In the genomic region with DNA sequence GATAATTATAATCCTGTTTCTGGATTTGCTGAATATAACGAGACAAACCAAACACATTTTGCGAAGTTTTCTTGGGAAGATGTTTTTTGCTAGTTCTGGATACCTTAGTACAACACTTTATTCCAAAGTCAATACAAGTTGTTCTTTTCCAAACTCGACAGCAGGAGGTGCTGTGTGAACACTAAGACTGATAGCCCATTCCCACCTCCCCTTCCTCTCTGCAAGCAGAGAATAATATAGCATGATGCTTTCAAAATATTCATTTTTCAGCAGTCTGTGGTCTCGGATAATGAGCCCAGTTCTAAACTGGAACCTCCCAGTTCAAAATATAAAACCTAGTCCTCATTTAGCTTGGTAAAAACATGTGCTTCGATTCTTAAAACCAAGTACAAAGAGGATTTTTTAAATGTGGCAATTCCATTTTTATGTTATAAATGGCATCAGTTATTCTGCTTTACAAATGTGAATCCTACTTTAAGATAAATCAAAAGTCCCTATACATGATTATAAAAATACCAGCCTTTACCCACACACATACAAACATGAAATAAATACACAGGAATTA, we compare ENCODE assay signal across 8 cellular contexts.
DNase-seq lines count a peak whose midpoint lies in the region; TF ChIP-seq lines count a peak whose summit lies in the region.

No MANE protein-coding gene starts in this region.

- TF ChIP-seq CTCF in 22Rv1 (IDR thresholded peaks at IDR 0.05), result peak; percentile 83
- peak; percentile 48 for TF ChIP-seq CTCF in fibroblast of the aortic adventitia (IDR thresholded peaks at IDR 0.05; ENCODE audit: insufficient read depth, low read length)
- peak in 1 of 2 donors; percentile 22 for TF ChIP-seq CTCF in suprapubic skin (IDR thresholded peaks at IDR 0.05)

- H3K27ac ChIP-seq in 22Rv1 (no peak overlapping the region), suprapubic skin (no peak overlapping the region)

- no peak for TF ChIP-seq POLR2A in suprapubic skin (IDR thresholded peaks at IDR 0.05)

- no peaks in the 10 kb centered on the region for H3K9me3 ChIP-seq in suprapubic skin

- TF ChIP-seq EP300 in suprapubic skin (IDR thresholded peaks at IDR 0.05), result no peak

- in situ Hi-C loops in G401 (cut with HindIII; ENCODE audit: low sequenced_read_pairs), result no loop called here

- H3K4me3 ChIP-seq in fibroblast of the aortic adventitia (ENCODE audit: low read depth, low read length) (no peak overlapping the region), suprapubic skin (no peak overlapping the region)

- WGBS in suprapubic skin, result 24% methylated on average over 5 of the region's 5 CpGs

- DNase-seq in G401 (ENCODE audit: low spot score), result peak; percentile 71
- peak; percentile 10 for DNase-seq in MV-4-11 (lab: John Stamatoyannopoulos, UW)
- DNase-seq in SKM-1 (lab: John Stamatoyannopoulos, UW; ENCODE audit: unreplicated experiment), result peak; percentile 20
- peak; percentile 48 for DNase-seq in fibroblast of the aortic adventitia (ENCODE audit: low read depth)
- DNase-seq in smooth muscle cell of the brain vasculature (ENCODE audit: low read depth, low spot score), result peak; percentile 6
- DNase-seq in activated T-cell treated with anti-CD3 and anti-CD28 coated beads for 4 hours, result no peak
- DNase-seq in suprapubic skin (ENCODE audit: low spot score in 2 of 2), result no peak

- H3K36me3 ChIP-seq in suprapubic skin, result no peaks in the 10 kb centered on the region

- no peaks in the 10 kb centered on the region for H3K4me1 ChIP-seq in suprapubic skin

- H3K27me3 ChIP-seq in suprapubic skin, result no peaks in the 10 kb centered on the region

Comparison
In these comparisons a context has a peak if more than half of its experiments do, and no peak if none do; other contexts are left out.
1. DNase-seq: peak in G401 (single experiment), MV-4-11 (single experiment), SKM-1 (single experiment), fibroblast of the aortic adventitia (single experiment) and smooth muscle cell of the brain vasculature (single experiment); none in activated T-cell treated with anti-CD3 and anti-CD28 coated beads for 4 hours (single experiment) and suprapubic skin (0 of 2).